Comparison of ENCODE assay signal across 18 cellular contexts in the genomic region with DNA sequence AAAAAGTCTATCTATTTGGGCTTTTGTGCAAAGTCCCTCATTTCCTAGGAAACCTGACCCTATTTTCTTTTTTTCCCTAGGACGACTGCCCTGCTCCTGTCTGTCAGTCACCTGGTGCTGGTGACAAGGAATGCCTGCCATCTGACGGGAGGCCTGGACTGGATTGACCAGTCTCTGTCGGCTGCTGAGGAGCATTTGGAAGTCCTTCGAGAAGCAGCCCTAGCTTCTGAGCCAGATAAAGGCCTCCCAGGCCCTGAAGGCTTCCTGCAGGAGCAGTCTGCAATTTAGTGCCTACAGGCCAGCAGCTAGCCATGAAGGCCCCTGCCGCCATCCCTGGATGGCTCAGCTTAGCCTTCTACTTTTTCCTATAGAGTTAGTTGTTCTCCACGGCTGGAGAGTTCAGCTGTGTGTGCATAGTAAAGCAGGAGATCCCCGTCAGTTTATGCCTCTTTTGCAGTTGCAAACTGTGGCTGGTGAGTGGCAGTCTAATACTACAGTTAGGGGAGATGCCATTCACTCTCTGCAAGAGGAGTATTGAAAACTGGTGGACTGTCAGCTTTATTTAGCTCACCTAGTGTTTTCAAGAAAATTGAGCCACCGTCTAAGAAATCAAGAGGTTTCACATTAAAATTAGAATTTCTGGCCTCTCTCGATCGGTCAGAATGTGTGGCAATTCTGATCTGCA. TPM values are rescaled to one million over a fixed set of nuclear protein-coding genes. Genes with fewer than 3 reads are reported as not detected.
DNase-seq lines count a peak whose midpoint lies in the region; ATAC-seq and TF ChIP-seq lines count a peak whose summit lies in the region.
"Had no signal": no experiment of that assay in that cellular context is flagged by ENCODE, and none has a peak within 500 bp of the region (broad histone marks: within the 10 kb centered on the region; RNA-seq: fewer than 3 reads in every experiment).

No MANE protein-coding gene starts in this region.

- H3K36me3 ChIP-seq in GM06990 (ENCODE audit: control insufficient read depth, insufficient read depth, low read length): no peaks in the 10 kb centered on the region
- H3K36me3 ChIP-seq in mesendoderm (ENCODE audit: control insufficient read depth, insufficient read depth, low read length): no peaks in the 10 kb centered on the region

- intact Hi-C loops in left colon (cut with DNase I, micrococcal nuclease): no loop called here

- H2AK5ac ChIP-seq in mesendoderm (ENCODE audit: low read length): no peak overlapping the region

- H3K79me2 ChIP-seq in mesendoderm (ENCODE audit: control insufficient read depth, insufficient read depth, low read length): no peaks in the 10 kb centered on the region

- H3K79me1 ChIP-seq in mesendoderm (ENCODE audit: low read length): no peaks in the 10 kb centered on the region

- DNase-seq in GM06990 (ENCODE audit: extremely low read depth, insufficient read length) (no peak), OCI-M1 (lab: John Stamatoyannopoulos, UW) (peak; percentile 37), left colon (no peak), NCI-H2196 treated with DMSO at 0.1 percent for 48 hours (lab: John Stamatoyannopoulos, UW; ENCODE audit: unreplicated experiment) (no peak), mesendoderm (no peak)
- DNase-seq: DMS79 treated with DMSO at 0.1 percent for 48 hours, H9, NCI-H1105, NCI-H2081 treated with DMSO at 0.1 percent for 48 hours, NCI-H748 treated with DMSO at 0.1 percent for 48 hours, SJCRH30, T-helper 17 cell had no signal

- H3K18ac ChIP-seq in mesendoderm (ENCODE audit: low read length): no peak overlapping the region

- H3K9ac ChIP-seq in mesendoderm (ENCODE audit: low read length): no peak overlapping the region

- H3K27ac ChIP-seq in mesendoderm (ENCODE audit: low read depth, low read length): no peak overlapping the region
- H3K27ac ChIP-seq: SJCRH30 had no signal

- H2BK15ac ChIP-seq in mesendoderm (replicated peaks; ENCODE audit: low read depth): no peak overlapping the region

- H3K4ac ChIP-seq in mesendoderm (ENCODE audit: low read depth, low read length): no peak overlapping the region

- no peak overlapping the region for H4K5ac ChIP-seq in mesendoderm (ENCODE audit: low read length)

- H3K4me1 ChIP-seq in mesendoderm (ENCODE audit: control insufficient read depth, low read depth, low read length): no peaks in the 10 kb centered on the region
- H3K4me1 ChIP-seq: SJCRH30 had no signal

- H2BK120ac ChIP-seq in mesendoderm (ENCODE audit: low read depth, low read length): no peak overlapping the region

- TF ChIP-seq CTCF in GM06990 (IDR thresholded peaks at IDR 0.05; ENCODE audit: insufficient read depth, low read length, poor library complexity, severe bottlenecking): peak; percentile 39
- TF ChIP-seq CTCF in GM12875 (IDR thresholded peaks at IDR 0.05; ENCODE audit: borderline replicate concordance, insufficient read depth, low read depth, low read length): 0 out of 2 replicates have a peak, but pooled peaks have one; percentile 12

- no peak overlapping the region for H4K8ac ChIP-seq in mesendoderm (ENCODE audit: low read depth, low read length)

- H3K4me2 ChIP-seq in mesendoderm (ENCODE audit: low read length): no peak overlapping the region

- WGBS in mesendoderm (ENCODE audit: extremely low coverage, insufficient coverage, low lambda C conversion rate): no CpG with 5 or more reads among the region's 10 CpGs

- H3K56ac ChIP-seq in mesendoderm (ENCODE audit: low read length): no peak overlapping the region

- no peaks in the 10 kb centered on the region; the same call in 1 of the 2 replicates for H3K27me3 ChIP-seq in GM06990 (replicated peaks; ENCODE audit: control insufficient read depth, insufficient read depth, low read length)
- no peaks in the 10 kb centered on the region for H3K27me3 ChIP-seq in mesendoderm (ENCODE audit: insufficient read depth, low read length, poor library complexity)
- H3K27me3 ChIP-seq: SJCRH30 had no signal

- H3K4me3 ChIP-seq in GM06990 (replicated peaks; ENCODE audit: low read depth, low read length) (no peak overlapping the region), GM12875 (ENCODE audit: low read depth, low read length) (no peak overlapping the region), mesendoderm (ENCODE audit: low read length) (no peak overlapping the region)
- H3K4me3 ChIP-seq: SJCRH30 had no signal

- H3K23ac ChIP-seq in mesendoderm (ENCODE audit: low read length): no peak overlapping the region

- ATAC-seq in left colon: peak; percentile 58
- ATAC-seq in HG03159 (IDR thresholded peaks at IDR 0.05; ENCODE audit: unreplicated experiment): no peak
- ATAC-seq: T-helper 17 cell had no signal

- no peak overlapping the region for H2BK5ac ChIP-seq in mesendoderm (ENCODE audit: low read length)

RNA-seq across cellular contexts. Expression of a gene that starts 12.9 kb away (rescaled TPM):
- 100 to 1,000 TPM; 111 to 114 TPM for total RNA-seq in left colon
- 38.5 TPM for polyA plus RNA-seq in mesendoderm (2013, experiment 1 of 2)
- 42.2 TPM for polyA plus RNA-seq in mesendoderm (2013, experiment 2 of 2)
- total RNA-seq: T-helper 17 cell had no signal
- polyA plus RNA-seq: CD14-positive monocyte, IgD-negative memory B cell had no signal

RNA-seq across cellular contexts. Expression of a gene that starts 50.8 kb away (rescaled TPM):
- not detected for total RNA-seq in left colon
- polyA plus RNA-seq in mesendoderm (2013, experiment 1 of 2): not detected
- polyA plus RNA-seq in mesendoderm (2013, experiment 2 of 2): not detected
- total RNA-seq: G401, H9, NCI-H460, SJCRH30, T-helper 17 cell had no signal
- polyA plus RNA-seq: CD14-positive monocyte had no signal
